In the genomic region with DNA sequence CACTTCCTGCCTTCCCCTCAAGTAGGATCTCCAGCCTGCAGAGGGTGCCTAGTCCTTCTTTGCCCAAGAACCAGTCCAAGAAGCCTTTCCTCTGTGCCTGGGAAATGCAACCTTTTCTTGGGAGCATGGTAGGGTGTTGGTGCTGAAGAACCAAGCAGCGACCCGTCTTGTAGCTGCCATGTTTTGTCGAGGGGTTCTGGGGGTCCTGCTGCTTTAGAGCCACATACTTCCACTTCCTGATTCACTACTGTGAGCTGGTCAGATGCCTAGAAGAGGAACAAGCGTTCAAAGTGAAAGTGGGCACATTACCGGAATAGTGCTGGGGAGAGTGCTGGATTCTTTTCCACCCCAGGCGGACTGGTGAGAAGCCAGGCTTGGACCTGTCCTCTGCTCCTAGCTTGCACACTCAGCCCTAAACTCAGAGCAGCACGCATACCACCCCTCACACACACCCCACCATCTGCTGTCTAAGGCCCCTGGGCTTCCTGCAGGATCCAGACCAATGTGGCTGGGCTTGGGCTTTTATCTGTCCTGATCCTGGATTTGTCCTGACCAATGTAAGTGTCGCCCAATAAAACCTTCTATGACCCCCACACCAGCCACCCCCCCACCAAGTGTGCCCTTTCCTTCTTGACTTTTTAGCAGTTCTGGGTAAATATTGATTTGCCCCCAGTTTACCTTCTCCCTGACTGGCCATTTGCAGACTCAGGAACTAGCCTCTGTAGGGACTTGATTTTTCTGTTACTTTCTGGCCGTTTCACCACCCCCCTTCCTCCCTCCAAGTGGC, we compare ENCODE assay signal across 1 cellular context.
TF ChIP-seq lines count a peak whose summit lies in the region.

No MANE protein-coding gene starts in this region.

TF ChIP-seq in SK-N-SH treated with all-trans-retinoic acid at 6 μM for 48 hours, 23 proteins besides CTCF, POLR2A, EP300 and RAD21 (continued from another document):
- TF ChIP-seq, protein P1, sequence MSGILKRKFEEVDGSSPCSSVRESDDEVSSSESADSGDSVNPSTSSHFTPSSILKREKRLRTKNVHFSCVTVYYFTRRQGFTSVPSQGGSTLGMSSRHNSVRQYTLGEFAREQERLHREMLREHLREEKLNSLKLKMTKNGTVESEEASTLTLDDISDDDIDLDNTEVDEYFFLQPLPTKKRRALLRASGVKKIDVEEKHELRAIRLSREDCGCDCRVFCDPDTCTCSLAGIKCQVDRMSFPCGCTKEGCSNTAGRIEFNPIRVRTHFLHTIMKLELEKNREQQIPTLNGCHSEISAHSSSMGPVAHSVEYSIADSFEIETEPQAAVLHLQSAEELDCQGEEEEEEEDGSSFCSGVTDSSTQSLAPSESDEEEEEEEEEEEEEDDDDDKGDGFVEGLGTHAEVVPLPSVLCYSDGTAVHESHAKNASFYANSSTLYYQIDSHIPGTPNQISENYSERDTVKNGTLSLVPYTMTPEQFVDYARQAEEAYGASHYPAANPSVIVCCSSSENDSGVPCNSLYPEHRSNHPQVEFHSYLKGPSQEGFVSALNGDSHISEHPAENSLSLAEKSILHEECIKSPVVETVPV (CRISPR knock-in tag; IDR thresholded peaks at IDR 0.05) = no peak
- TF ChIP-seq BACH2 (CRISPR knock-in tag; IDR thresholded peaks at IDR 0.05; ENCODE audit: borderline replicate concordance) (no peak), TCF4 (CRISPR knock-in tag; IDR thresholded peaks at IDR 0.05; ENCODE audit: borderline replicate concordance) (no peak), OSR1 (CRISPR knock-in tag; IDR thresholded peaks at IDR 0.05) (no peak)
- TF ChIP-seq, protein P2, sequence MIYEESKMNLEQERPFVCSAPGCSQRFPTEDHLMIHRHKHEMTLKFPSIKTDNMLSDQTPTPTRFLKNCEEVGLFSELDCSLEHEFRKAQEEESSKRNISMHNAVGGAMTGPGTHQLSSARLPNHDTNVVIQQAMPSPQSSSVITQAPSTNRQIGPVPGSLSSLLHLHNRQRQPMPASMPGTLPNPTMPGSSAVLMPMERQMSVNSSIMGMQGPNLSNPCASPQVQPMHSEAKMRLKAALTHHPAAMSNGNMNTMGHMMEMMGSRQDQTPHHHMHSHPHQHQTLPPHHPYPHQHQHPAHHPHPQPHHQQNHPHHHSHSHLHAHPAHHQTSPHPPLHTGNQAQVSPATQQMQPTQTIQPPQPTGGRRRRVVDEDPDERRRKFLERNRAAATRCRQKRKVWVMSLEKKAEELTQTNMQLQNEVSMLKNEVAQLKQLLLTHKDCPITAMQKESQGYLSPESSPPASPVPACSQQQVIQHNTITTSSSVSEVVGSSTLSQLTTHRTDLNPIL (CRISPR knock-in tag; IDR thresholded peaks at IDR 0.05; ENCODE audit: low read depth) = no peak
